In the genomic region with DNA sequence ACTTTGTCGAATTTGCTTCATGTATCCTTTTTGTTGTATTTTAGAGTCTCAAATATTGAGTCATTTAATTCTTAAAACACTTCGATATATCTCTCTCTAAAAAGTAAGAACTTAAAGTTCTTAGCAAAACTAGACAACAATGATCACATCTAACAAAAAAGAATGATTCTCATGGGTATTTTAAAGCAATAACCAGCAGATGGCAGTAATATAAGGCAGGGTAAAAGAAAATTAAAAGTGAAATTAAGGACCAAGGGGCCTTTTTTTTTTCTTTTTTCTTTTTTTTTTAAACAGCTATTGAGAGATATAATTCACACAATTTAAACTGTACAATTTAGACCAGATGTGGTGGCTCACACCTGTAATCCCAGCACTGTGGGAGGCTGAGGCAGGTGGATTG, we compare ENCODE assay signal across 10 cellular contexts. TPM values are rescaled to one million over a fixed set of nuclear protein-coding genes. Genes with fewer than 3 reads are reported as not detected.
DNase-seq lines count a peak whose midpoint lies in the region; ATAC-seq and TF ChIP-seq lines count a peak whose summit lies in the region.
"Had no signal": no experiment of that assay in that cellular context is flagged by ENCODE, and none has a peak within 500 bp of the region (broad histone marks: within the 10 kb centered on the region; RNA-seq: fewer than 3 reads in every experiment).

No MANE protein-coding gene starts in this region.

- H3K9me3 ChIP-seq in transverse colon, result no peaks in the 10 kb centered on the region
- H3K9me3 ChIP-seq: uterus had no signal

- H3K4me1 Mint-ChIP-seq in activated naive CD8-positive, alpha-beta T cell treated with anti-CD3 and anti-CD28 coated beads, Interleukin-2, amount 10 ng/mL, durations not matched to agents 7 days and 5 days, result peaks cover 5% of the 10 kb centered on the region
- H3K4me1 Mint-ChIP-seq in activated naive CD8-positive, alpha-beta T cell treated with anti-CD3 and anti-CD28 coated beads, Interleukin-2, amount 50 U/mL, for 24 hours, result no peaks in the 10 kb centered on the region
- peaks cover 0 to 3% of the 10 kb centered on the region in 2 donors for H3K4me1 Mint-ChIP-seq in effector memory CD8-positive, alpha-beta T cell (ENCODE audit: low read depth in 2 of 2)
- peaks cover 7% of the 10 kb centered on the region for H3K4me1 Mint-ChIP-seq in stimulated activated effector memory CD8-positive, alpha-beta T cell treated with anti-CD3 and anti-CD28 coated beads, Interleukin-12 subunit alpha, Interleukin-12 subunit beta, amount 100 ng/mL, for 72 hours

- TF ChIP-seq POLR2A in transverse colon (IDR thresholded peaks at IDR 0.05), result no peak

- no peak for DNase-seq in activated naive CD8-positive, alpha-beta T cell treated with anti-CD3 and anti-CD28 coated beads, Interleukin-2, amount 10 ng/mL, durations not matched to agents 7 days and 5 days
- no peak for DNase-seq in activated naive CD8-positive, alpha-beta T cell treated with anti-CD3 and anti-CD28 coated beads, Interleukin-2, amount 50 U/mL, for 24 hours
- peak; percentile 1 for DNase-seq in NCI-H69 (lab: John Stamatoyannopoulos, UW)
- no peak for DNase-seq in effector memory CD8-positive, alpha-beta T cell
- no peak for DNase-seq in transverse colon
- DNase-seq in stimulated activated effector memory CD8-positive, alpha-beta T cell treated with anti-CD3 and anti-CD28 coated beads, Interleukin-12 subunit alpha, Interleukin-12 subunit beta, amount 100 ng/mL, for 72 hours (ENCODE audit: low spot score in 2 of 2), result no peak
- no peak for DNase-seq in NCI-H2107 treated with DMSO at 0.1 percent for 48 hours (lab: John Stamatoyannopoulos, UW; ENCODE audit: unreplicated experiment)
- DNase-seq: NCI-H2029, uterus had no signal

- in situ Hi-C loops in transverse colon (cut with MboI; ENCODE audit: low pct_ligation_motif_present in 1 of 4, low pct_unique_long_range_greater_than_20kb in 1 of 4, low sequenced_read_pairs in 3 of 4), result loop anchor here in 1 of 4 donors (10.0 kb wide), 1 partner anchor 129 kb away; no protein-coding TSS in a partner anchor

- no peak for ATAC-seq in activated naive CD8-positive, alpha-beta T cell treated with anti-CD3 and anti-CD28 coated beads, Interleukin-2, amount 10 ng/mL, durations not matched to agents 7 days and 5 days (ENCODE audit: low read depth)
- ATAC-seq in activated naive CD8-positive, alpha-beta T cell treated with anti-CD3 and anti-CD28 coated beads, Interleukin-2, amount 50 U/mL, for 24 hours, result no peak
- peak; percentile 19 for ATAC-seq in effector memory CD8-positive, alpha-beta T cell (replicated peaks)
- no peak for ATAC-seq in stimulated activated effector memory CD8-positive, alpha-beta T cell treated with anti-CD3 and anti-CD28 coated beads, Interleukin-12 subunit alpha, Interleukin-12 subunit beta, amount 100 ng/mL, for 72 hours
- no peak for ATAC-seq in HG03460 (IDR thresholded peaks at IDR 0.05; ENCODE audit: unreplicated experiment)

- intact Hi-C loops in transverse colon (cut with DNase I; ENCODE audit: low total_unique reads), result no loop called here

- POLR2A ChIA-PET in activated naive CD8-positive, alpha-beta T cell treated with anti-CD3 and anti-CD28 coated beads, Interleukin-2, amount 10 ng/mL, durations not matched to agents 7 days and 5 days (lab: Charles Lee), result no interaction called here

- no peaks in the 10 kb centered on the region for H3K4me1 ChIP-seq in transverse colon
- H3K4me1 ChIP-seq: uterus had no signal

- no peaks in the 10 kb centered on the region for H3K36me3 ChIP-seq in transverse colon
- H3K36me3 ChIP-seq: uterus had no signal

- TF ChIP-seq CTCF in transverse colon (IDR thresholded peaks at IDR 0.05), result peak; percentile 25 to 46 (median 36)

- no peaks in the 10 kb centered on the region for H3K27me3 Mint-ChIP-seq in activated naive CD8-positive, alpha-beta T cell treated with anti-CD3 and anti-CD28 coated beads, Interleukin-2, amount 10 ng/mL, durations not matched to agents 7 days and 5 days
- H3K27me3 Mint-ChIP-seq in activated naive CD8-positive, alpha-beta T cell treated with anti-CD3 and anti-CD28 coated beads, Interleukin-2, amount 50 U/mL, for 24 hours, result no peaks in the 10 kb centered on the region
- H3K27me3 Mint-ChIP-seq in effector memory CD8-positive, alpha-beta T cell, result no peaks in the 10 kb centered on the region

- no peak overlapping the region for H3K27ac ChIP-seq in transverse colon
- H3K27ac ChIP-seq: uterus had no signal

- no peak for TF ChIP-seq EP300 in transverse colon (IDR thresholded peaks at IDR 0.05; ENCODE audit: low read depth)

- H3K4me3 Mint-ChIP-seq in activated naive CD8-positive, alpha-beta T cell treated with anti-CD3 and anti-CD28 coated beads, Interleukin-2, amount 10 ng/mL, durations not matched to agents 7 days and 5 days, result no peak overlapping the region
- H3K4me3 Mint-ChIP-seq in activated naive CD8-positive, alpha-beta T cell treated with anti-CD3 and anti-CD28 coated beads, Interleukin-2, amount 50 U/mL, for 24 hours, result no peak overlapping the region
- H3K4me3 Mint-ChIP-seq in effector memory CD8-positive, alpha-beta T cell, result no peak overlapping the region
- H3K4me3 Mint-ChIP-seq in stimulated activated effector memory CD8-positive, alpha-beta T cell treated with anti-CD3 and anti-CD28 coated beads, Interleukin-12 subunit alpha, Interleukin-12 subunit beta, amount 100 ng/mL, for 72 hours, result no peak overlapping the region

- peak overlapping the region; percentile 33 for H3K27ac Mint-ChIP-seq in activated naive CD8-positive, alpha-beta T cell treated with anti-CD3 and anti-CD28 coated beads, Interleukin-2, amount 10 ng/mL, durations not matched to agents 7 days and 5 days
- no peak overlapping the region for H3K27ac Mint-ChIP-seq in activated naive CD8-positive, alpha-beta T cell treated with anti-CD3 and anti-CD28 coated beads, Interleukin-2, amount 50 U/mL, for 24 hours
- peak overlapping the region in 1 of 2 donors; percentile 62 for H3K27ac Mint-ChIP-seq in effector memory CD8-positive, alpha-beta T cell
- no peak overlapping the region for H3K27ac Mint-ChIP-seq in stimulated activated effector memory CD8-positive, alpha-beta T cell treated with anti-CD3 and anti-CD28 coated beads, Interleukin-12 subunit alpha, Interleukin-12 subunit beta, amount 100 ng/mL, for 72 hours

- peaks cover 54% of the 10 kb centered on the region for H3K36me3 Mint-ChIP-seq in activated naive CD8-positive, alpha-beta T cell treated with anti-CD3 and anti-CD28 coated beads, Interleukin-2, amount 10 ng/mL, durations not matched to agents 7 days and 5 days
- peaks cover 25% of the 10 kb centered on the region for H3K36me3 Mint-ChIP-seq in activated naive CD8-positive, alpha-beta T cell treated with anti-CD3 and anti-CD28 coated beads, Interleukin-2, amount 50 U/mL, for 24 hours (ENCODE audit: low read depth)
- no peaks in the 10 kb centered on the region for H3K36me3 Mint-ChIP-seq in effector memory CD8-positive, alpha-beta T cell (ENCODE audit: insufficient read depth)
- peaks cover 23% of the 10 kb centered on the region for H3K36me3 Mint-ChIP-seq in stimulated activated effector memory CD8-positive, alpha-beta T cell treated with anti-CD3 and anti-CD28 coated beads, Interleukin-12 subunit alpha, Interleukin-12 subunit beta, amount 100 ng/mL, for 72 hours

- no peak overlapping the region for H3K4me3 ChIP-seq in transverse colon
- H3K4me3 ChIP-seq: uterus had no signal

- no peaks in the 10 kb centered on the region for H3K27me3 ChIP-seq in transverse colon
- H3K27me3 ChIP-seq: uterus had no signal

- no peaks in the 10 kb centered on the region for H3K9me3 Mint-ChIP-seq in activated naive CD8-positive, alpha-beta T cell treated with anti-CD3 and anti-CD28 coated beads, Interleukin-2, amount 10 ng/mL, durations not matched to agents 7 days and 5 days
- H3K9me3 Mint-ChIP-seq in activated naive CD8-positive, alpha-beta T cell treated with anti-CD3 and anti-CD28 coated beads, Interleukin-2, amount 50 U/mL, for 24 hours, result no peaks in the 10 kb centered on the region
- H3K9me3 Mint-ChIP-seq in effector memory CD8-positive, alpha-beta T cell, result no peaks in the 10 kb centered on the region
- no peaks in the 10 kb centered on the region for H3K9me3 Mint-ChIP-seq in stimulated activated effector memory CD8-positive, alpha-beta T cell treated with anti-CD3 and anti-CD28 coated beads, Interleukin-12 subunit alpha, Interleukin-12 subunit beta, amount 100 ng/mL, for 72 hours

- 81 to 83% methylated on average over 2 of the region's 2 CpGs for WGBS in transverse colon (ENCODE audit: low coverage in 1 of 2), 2 donors

RNA-seq across cellular contexts. Expression of a gene that starts 9.9 kb away (rescaled TPM):
- not detected for total RNA-seq in activated naive CD8-positive, alpha-beta T cell treated with anti-CD3 and anti-CD28 coated beads, Interleukin-2, amount 10 ng/mL, durations not matched to agents 7 days and 5 days
- 10 to 100 TPM; 12.0 to 28.1 (median 19.0) TPM for total RNA-seq in transverse colon

RNA-seq across cellular contexts. Expression of a gene that starts 50.0 kb away (rescaled TPM):
- total RNA-seq in activated naive CD8-positive, alpha-beta T cell treated with anti-CD3 and anti-CD28 coated beads, Interleukin-2, amount 10 ng/mL, durations not matched to agents 7 days and 5 days, result 10 to 100 TPM; 35.0 to 37.4 TPM
- 1 to 10 TPM in 3 of 4 donors, under 1 TPM in 1; 0.75 to 4.8 (median 2.9) TPM for total RNA-seq in transverse colon

Comparison
In these comparisons a context has a peak if more than half of its experiments do, and no peak if none do; other contexts are left out.
1. RNA of a gene that starts 9.9 kb away (total RNA-seq): 12.0 to 28.1 TPM in transverse colon; not detected in activated naive CD8-positive, alpha-beta T cell treated with anti-CD3 and anti-CD28 coated beads, Interleukin-2, amount 10 ng/mL, durations not matched to agents 7 days and 5 days; every median in the first group is over 10 times any median in the second.
2. RNA of a gene that starts 50.0 kb away (total RNA-seq): 35.0 to 37.4 TPM in activated naive CD8-positive, alpha-beta T cell treated with anti-CD3 and anti-CD28 coated beads, Interleukin-2, amount 10 ng/mL, durations not matched to agents 7 days and 5 days; 0.75 to 4.8 TPM in transverse colon; every median in the first group is over 4 times any median in the second.